In the genomic region with DNA sequence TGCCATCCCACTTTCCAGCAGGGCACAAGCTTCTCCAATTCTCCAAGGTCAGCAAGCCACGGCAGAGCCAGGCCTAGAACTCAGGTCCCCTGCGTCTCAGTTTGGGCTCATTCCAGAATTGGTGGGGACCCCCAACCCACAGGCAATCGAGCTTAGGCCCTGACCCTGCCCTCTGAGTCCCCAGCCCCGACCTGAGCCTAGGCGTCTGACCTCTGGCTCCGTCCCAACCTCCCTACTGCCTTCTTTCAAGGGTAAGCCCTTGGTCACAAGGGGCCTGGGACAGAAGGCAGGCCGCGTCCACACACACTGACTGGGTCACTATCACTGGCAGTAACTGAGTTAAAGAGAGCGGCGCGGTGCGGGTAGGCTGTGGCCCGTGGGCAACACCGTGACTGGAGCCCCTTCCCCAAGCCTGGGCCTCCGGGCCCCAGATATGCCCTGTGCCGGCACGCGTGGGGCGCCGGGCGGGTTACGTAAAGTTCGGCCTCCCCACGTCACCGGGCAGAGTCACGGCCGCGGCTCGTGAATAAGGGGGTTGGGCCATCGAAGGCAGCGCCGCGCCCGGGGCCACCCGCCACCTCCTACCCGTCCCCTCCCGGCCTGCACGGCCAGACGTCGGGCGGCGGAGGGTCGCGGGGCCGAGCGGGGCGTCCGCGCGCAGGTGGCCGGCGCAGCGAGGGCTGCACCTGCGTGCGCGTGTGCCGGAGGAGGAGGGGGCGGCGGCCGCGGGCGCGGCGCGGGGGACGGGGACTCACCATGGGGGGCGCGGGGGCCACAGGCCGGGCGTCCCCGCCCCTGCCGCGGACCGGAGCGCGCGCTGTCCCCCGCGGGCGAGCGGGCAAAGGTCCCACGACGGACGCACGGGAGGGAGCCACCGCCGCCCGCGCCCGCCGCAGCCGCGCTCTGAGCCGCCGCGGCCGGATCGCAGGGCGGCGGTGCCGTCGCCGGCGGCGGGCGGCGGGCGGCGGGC, we compare ENCODE assay signal across 8 cellular contexts. TPM values are rescaled to one million over a fixed set of nuclear protein-coding genes. Genes with fewer than 3 reads are reported as not detected.
DNase-seq lines count a peak whose midpoint lies in the region; TF ChIP-seq lines count a peak whose summit lies in the region.

No MANE protein-coding gene starts in this region.

- H3K36me3 ChIP-seq in mucosa of rectum (ENCODE audit: control insufficient read depth in 2 of 2, insufficient read depth in 2 of 2, low read length in 2 of 2) (peaks cover 8 to 20% of the 10 kb centered on the region in 2 donors), vagina (no peaks in the 10 kb centered on the region)

- peak overlapping the region; percentile 73 for H3K27ac ChIP-seq in epithelial cell of prostate
- H3K27ac ChIP-seq in mucosa of rectum (ENCODE audit: low read depth in 2 of 2, low read length in 2 of 2), result peak overlapping the region; percentile 97 to 98
- H3K27ac ChIP-seq in vagina, result peak overlapping the region; percentile 88

- H3K9ac ChIP-seq in mucosa of rectum (ENCODE audit: low read depth in 1 of 2, low read length in 2 of 2), result peak overlapping the region; percentile 84 to 98

- DNase-seq in activated CD4-positive, alpha-beta T cell treated with anti-CD3 and anti-CD28 coated beads for 1 hour, result peak; percentile 30
- DNase-seq in activated CD4-positive, alpha-beta T cell treated with anti-CD3 and anti-CD28 coated beads, Interleukin-2, amount 50 U/mL, for 4 hours, result no peak
- DNase-seq in HT-29 (ENCODE audit: low spot score) (peak; percentile 22), epithelial cell of prostate (ENCODE audit: low read depth, low spot score) (no peak), vagina (ENCODE audit: extremely low spot score in 2 of 2) (no peak), NCI-H446 treated with DMSO at 0.1 percent for 48 hours (lab: John Stamatoyannopoulos, UW) (no peak)
- peak; percentile 19 for DNase-seq in activated CD4-positive, alpha-beta T cell treated with anti-CD3 and anti-CD28 coated beads, Interleukin-2, amount 50 U/mL, for 1 hour

- no peaks in the 10 kb centered on the region for H3K9me3 ChIP-seq in mucosa of rectum (ENCODE audit: control insufficient read depth in 2 of 2, low read length in 2 of 2)
- no peaks in the 10 kb centered on the region for H3K9me3 ChIP-seq in vagina

- peak in 1 of 2 donors; percentile 14 for TF ChIP-seq POLR2A in vagina (IDR thresholded peaks at IDR 0.05)

- H3K27me3 ChIP-seq in mucosa of rectum (ENCODE audit: control insufficient read depth in 2 of 2, insufficient read depth in 2 of 2, low read length in 2 of 2) (no peaks in the 10 kb centered on the region), vagina (no peaks in the 10 kb centered on the region)

- H3K4me1 ChIP-seq in mucosa of rectum (ENCODE audit: control insufficient read depth in 2 of 2, insufficient read depth in 2 of 2, low read length in 2 of 2), result peaks cover 32 to 52% of the 10 kb centered on the region in 2 donors
- H3K4me1 ChIP-seq in vagina, result peaks cover 16% of the 10 kb centered on the region

- TF ChIP-seq CTCF in vagina (IDR thresholded peaks at IDR 0.05), result no peak

- H3K4me3 ChIP-seq in mucosa of rectum (ENCODE audit: low read length in 2 of 2) (peak overlapping the region; percentile 69 to 73), vagina (peak overlapping the region; percentile 74 to 76)

- intact Hi-C loops in vagina (cut with DNase I), result no loop called here

RNA-seq across cellular contexts. Expression of gene ANKRD9, which starts 0.5 kb away (rescaled TPM):
- total RNA-seq in HT-29 (2014; rRNA removed; shearing (Covaris generic)), result 40.8 and 44.0 TPM in 2 replicates
- total RNA-seq in vagina, result 34.6 TPM

Comparison
In these comparisons a context has a peak if more than half of its experiments do, and no peak if none do; other contexts are left out.
1. DNase-seq: peak in activated CD4-positive, alpha-beta T cell treated with anti-CD3 and anti-CD28 coated beads for 1 hour (single experiment), HT-29 (single experiment) and activated CD4-positive, alpha-beta T cell treated with anti-CD3 and anti-CD28 coated beads, Interleukin-2, amount 50 U/mL, for 1 hour (single experiment); none in activated CD4-positive, alpha-beta T cell treated with anti-CD3 and anti-CD28 coated beads, Interleukin-2, amount 50 U/mL, for 4 hours (0 of 2), epithelial cell of prostate (single experiment), vagina (0 of 2) and NCI-H446 treated with DMSO at 0.1 percent for 48 hours (single experiment).
2. Peak in every context shown above with its lines, with median percentiles within 50 percentile points of each other: H3K27ac ChIP-seq.